Comparison of ENCODE assay signal across 8 cellular contexts in the genomic region with DNA sequence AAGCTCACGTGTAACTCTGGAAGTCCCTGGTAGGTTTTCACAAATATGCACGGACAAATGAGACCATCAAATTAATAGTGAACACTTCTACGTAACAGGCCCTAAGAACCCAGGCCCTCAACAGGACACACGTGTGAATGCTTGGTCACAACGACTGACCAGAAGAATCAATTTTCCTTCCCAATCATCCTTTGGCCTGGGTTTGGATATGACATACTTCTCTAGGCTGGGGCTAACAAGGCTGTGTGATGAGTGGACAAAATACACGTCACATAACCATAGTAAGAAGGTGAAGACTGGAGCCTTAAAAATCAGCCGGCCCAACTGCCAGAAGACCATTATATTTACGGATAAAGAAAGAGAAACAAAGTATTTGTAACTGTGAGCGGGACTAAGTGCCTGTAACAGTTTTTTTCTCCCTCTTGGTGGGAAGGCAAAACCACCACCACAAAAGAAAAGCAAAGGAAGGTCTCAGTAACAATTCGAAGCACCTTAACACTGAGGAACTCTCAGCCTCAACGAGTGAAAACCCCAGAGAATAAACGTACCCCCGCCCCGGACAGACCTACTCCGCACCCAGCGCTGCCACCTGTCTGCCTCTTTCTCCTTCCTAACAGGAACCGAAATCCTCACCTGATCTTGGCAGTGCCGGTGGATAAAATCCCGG. TPM values are rescaled to one million over a fixed set of nuclear protein-coding genes. Genes with fewer than 3 reads are reported as not detected.
A peak's percentile ranks its signal among the peaks of the same experiment; 100 is the strongest.
DNase-seq lines count a peak whose midpoint lies in the region; FAIRE-seq and TF ChIP-seq lines count a peak whose summit lies in the region.

No MANE protein-coding gene starts in this region.

- peaks cover 73% of the 10 kb centered on the region for H3K4me1 Mint-ChIP-seq in activated T-cell treated with anti-CD3 and anti-CD28 coated beads, Interleukin-2, amount 50 U/mL, for 24 hours (ENCODE audit: low read depth)

- intact Hi-C loops in kidney (cut with DNase I) (no loop called here), stomach (cut with DNase I; ENCODE audit: low total_unique reads) (no loop called here)

- peak overlapping the region; percentile 100 for H3K27ac Mint-ChIP-seq in activated T-cell treated with anti-CD3 and anti-CD28 coated beads, Interleukin-2, amount 50 U/mL, for 24 hours

- H3K36me3 ChIP-seq in HUES6 (ENCODE audit: control insufficient read depth, insufficient read depth, low read length) (peaks cover 17% of the 10 kb centered on the region), kidney (ENCODE audit: control insufficient read depth in 1 of 2, insufficient read depth in 2 of 2, low read length in 2 of 2) (peaks cover 3 to 4% of the 10 kb centered on the region in 2 donors), stomach (peaks cover 0 to 20% (median 16%) of the 10 kb centered on the region in 4 donors)

- H3K4me3 ChIP-seq in HUES6 (ENCODE audit: low read depth, low read length) (peak overlapping the region; percentile 98), kidney (ENCODE audit: low read length in 2 of 2) (peak overlapping the region; percentile 87 to 96), stomach (peak overlapping the region; percentile 62 to 87 (median 76))

- peak overlapping the region; percentile 65; the same call in 1 of the 2 replicates for H3K27ac ChIP-seq in HUES6 (ENCODE audit: low read depth, low read length)
- peak overlapping the region; percentile 75 to 86 for H3K27ac ChIP-seq in kidney (ENCODE audit: low read depth in 2 of 2, low read length in 2 of 2)
- H3K27ac ChIP-seq in stomach = peak overlapping the region; percentile 89 to 99 (median 94)

- DNase-seq in activated T-cell treated with anti-CD3 and anti-CD28 coated beads, Interleukin-2, amount 50 U/mL, for 24 hours = no peak
- DNase-seq in activated T-cell treated with anti-CD3 and anti-CD28 coated beads, Interleukin-2, amount 50 U/mL, for 48 hours = no peak
- peak; percentile 29 for DNase-seq in astrocyte of the hippocampus (ENCODE audit: low read depth, low spot score)
- no peak for DNase-seq in kidney
- no peak for DNase-seq in stomach
- DNase-seq in ureter (ENCODE audit: low spot score) = no peak
- DNase-seq in NCI-H1930 (lab: John Stamatoyannopoulos, UW) = no peak

- H3K27me3 ChIP-seq in HUES6 (ENCODE audit: control insufficient read depth, insufficient read depth, low read length) (no peaks in the 10 kb centered on the region), stomach (no peaks in the 10 kb centered on the region)

- H3K36me3 Mint-ChIP-seq in activated T-cell treated with anti-CD3 and anti-CD28 coated beads, Interleukin-2, amount 50 U/mL, for 24 hours (ENCODE audit: low read depth) = peaks cover 50% of the 10 kb centered on the region

- TF ChIP-seq POLR2A in stomach (IDR thresholded peaks at IDR 0.05) = peak in 1 of 4 donors; percentile 66

- H3K9me3 ChIP-seq in HUES6 (ENCODE audit: control insufficient read depth, insufficient read depth, low read depth, low read length) (no peaks in the 10 kb centered on the region), kidney (ENCODE audit: control insufficient read depth in 1 of 2, low read length in 2 of 2) (no peaks in the 10 kb centered on the region), stomach (no peaks in the 10 kb centered on the region)

- whole genome bisulfite sequencing in stomach, 5 donors = 0 to 1% (median 1%) methylated on average over 19 of the region's 19 CpGs

- no peaks in the 10 kb centered on the region for H3K27me3 Mint-ChIP-seq in activated T-cell treated with anti-CD3 and anti-CD28 coated beads, Interleukin-2, amount 50 U/mL, for 24 hours

- peaks cover 21% of the 10 kb centered on the region for H3K4me1 ChIP-seq in HUES6 (ENCODE audit: control insufficient read depth, insufficient read depth, low read length)
- H3K4me1 ChIP-seq in kidney (ENCODE audit: control insufficient read depth in 1 of 2, insufficient read depth in 1 of 2, low read depth in 1 of 2, low read length in 2 of 2) = peaks cover 3 to 10% of the 10 kb centered on the region in 2 donors
- H3K4me1 ChIP-seq in stomach = peaks cover 35 to 86% (median 51%) of the 10 kb centered on the region in 4 donors

- H3K9ac ChIP-seq in HUES6 (ENCODE audit: low read length) (peak overlapping the region; percentile 94), kidney (ENCODE audit: low read length in 2 of 2) (peak overlapping the region; percentile 88 to 95)

- TF ChIP-seq CTCF in kidney (IDR thresholded peaks at IDR 0.05; ENCODE audit: borderline replicate concordance, extremely low read depth, insufficient read depth) (no peak), stomach (IDR thresholded peaks at IDR 0.05) (peak in 1 of 7 experiments; percentile 12)

- H3K4me3 Mint-ChIP-seq in activated T-cell treated with anti-CD3 and anti-CD28 coated beads, Interleukin-2, amount 50 U/mL, for 24 hours = peak overlapping the region; percentile 100

- H3K9me3 Mint-ChIP-seq in activated T-cell treated with anti-CD3 and anti-CD28 coated beads, Interleukin-2, amount 50 U/mL, for 24 hours = no peaks in the 10 kb centered on the region

- no peak for TF ChIP-seq EP300 in stomach (IDR thresholded peaks at IDR 0.05)

- no peak for FAIRE-seq in kidney (lab: Jason Lieb, UNC)

RNA-seq across cellular contexts. Expression of gene SDE2, which starts 0.5 kb away (rescaled TPM):
- 19.2 TPM for total RNA-seq in kidney
- 3.4 TPM for polyA plus RNA-seq in kidney (ENCODE audit: insufficient read depth, low read depth, low replicate concordance)
- total RNA-seq in stomach = 10 to 100 TPM in 2 of 5 donors, 1 to 10 TPM in 3; 4.0 to 40.2 (median 9.0) TPM
- polyA plus RNA-seq in stomach = 1 to 10 TPM; 4.9 to 7.6 (median 7.6) TPM
- total RNA-seq in ureter = 17.8 TPM

RNA-seq across cellular contexts. Expression of gene LEFTY2, which starts 57.7 kb away (rescaled TPM):
- total RNA-seq in kidney = 0.13 TPM
- polyA plus RNA-seq in kidney (ENCODE audit: insufficient read depth, low read depth, low replicate concordance) = 0.28 TPM
- 100 to 1,000 TPM in 1 of 5 donors, under 1 TPM in 1, not detected in 3; 0.18 to 138 TPM for total RNA-seq in stomach
- polyA plus RNA-seq in stomach = under 1 TPM in 1 of 3 donors, not detected in 2; 0.13 TPM
- total RNA-seq in ureter = 0.26 TPM
